8 cellular contexts compared by ENCODE assay signal in genomic region chr11:77993902-77994301, GRCh38. TPM values are rescaled to one million over a fixed set of nuclear protein-coding genes. Genes with fewer than 3 reads are reported as not detected.
DNase-seq lines count a peak whose midpoint lies in the region; ATAC-seq and TF ChIP-seq lines count a peak whose summit lies in the region.

No MANE protein-coding gene starts in this region.

- ATAC-seq in mucosa of descending colon: no peak
- ATAC-seq in HG03469 (IDR thresholded peaks at IDR 0.05; ENCODE audit: unreplicated experiment): no peak
- no peak for ATAC-seq in HG02623 (IDR thresholded peaks at IDR 0.05; ENCODE audit: unreplicated experiment)

- no peak for DNase-seq in breast epithelium (ENCODE audit: low spot score in 2 of 2)
- DNase-seq in mucosa of descending colon: peak in 1 of 3 donors; percentile 6
- no peak for DNase-seq in HPDE6-E6E7 (ENCODE audit: extremely low spot score)
- no peak for DNase-seq in cerebellar nuclear complex (lab: John Stamatoyannopoulos, UW)

- intact Hi-C loops in breast epithelium (cut with DNase I; ENCODE audit: low total_unique reads) (no loop called here), mucosa of descending colon (cut with DNase I, micrococcal nuclease) (no loop called here)

- H3K36me3 ChIP-seq in ACC112 (ENCODE audit: insufficient read depth, low read length) (no peaks in the 10 kb centered on the region), HUES6 (ENCODE audit: control insufficient read depth, insufficient read depth, low read length) (peaks cover 16% of the 10 kb centered on the region), breast epithelium (no peaks in the 10 kb centered on the region), mucosa of descending colon (ENCODE audit: low read depth) (peaks cover 5% of the 10 kb centered on the region)

- peak overlapping the region; percentile 82 for H3K9ac ChIP-seq in HUES6 (ENCODE audit: low read length)

- H3K4me3 ChIP-seq in ACC112 (ENCODE audit: low read depth, low read length): peak overlapping the region; percentile 84
- H3K4me3 ChIP-seq in HUES6 (ENCODE audit: low read depth, low read length): peak overlapping the region; percentile 89
- H3K4me3 ChIP-seq in breast epithelium: peak overlapping the region; percentile 55 to 63 (median 62)
- H3K4me3 ChIP-seq in mucosa of descending colon: peak overlapping the region; percentile 29

- H3K9me3 ChIP-seq in HUES6 (ENCODE audit: control insufficient read depth, insufficient read depth, low read depth, low read length) (no peaks in the 10 kb centered on the region), breast epithelium (no peaks in the 10 kb centered on the region), mucosa of descending colon (no peaks in the 10 kb centered on the region)

- TF ChIP-seq CTCF in breast epithelium (IDR thresholded peaks at IDR 0.05): no peak
- no peak for TF ChIP-seq CTCF in mucosa of descending colon (IDR thresholded peaks at IDR 0.05)

- H3K79me2 ChIP-seq in ACC112 (ENCODE audit: control insufficient read depth, insufficient read depth, low read length, unreplicated experiment): peaks cover 14% of the 10 kb centered on the region

- H3K27me3 ChIP-seq in ACC112 (ENCODE audit: insufficient read depth, low read length): no peaks in the 10 kb centered on the region
- H3K27me3 ChIP-seq in HUES6 (ENCODE audit: control insufficient read depth, insufficient read depth, low read length): no peaks in the 10 kb centered on the region
- no peaks in the 10 kb centered on the region for H3K27me3 ChIP-seq in breast epithelium

- no peak for TF ChIP-seq POLR2A in breast epithelium (IDR thresholded peaks at IDR 0.05)

- 0 out of 2 replicates have a peak overlapping the region, but pooled peaks have one; percentile 61 for H3K27ac ChIP-seq in ACC112 (ENCODE audit: low read depth, low read length)
- H3K27ac ChIP-seq in HUES6 (ENCODE audit: low read depth, low read length): peak overlapping the region; percentile 39; the same call in 1 of the 2 replicates
- H3K27ac ChIP-seq in breast epithelium: peak overlapping the region in 1 of 2 donors; percentile 66

- H2AFZ ChIP-seq in ACC112 (ENCODE audit: low read length, unreplicated experiment): peak overlapping the region; percentile 99

- H3K4me1 ChIP-seq in ACC112 (ENCODE audit: control insufficient read depth, insufficient read depth, low read length, unreplicated experiment) (peaks cover 9% of the 10 kb centered on the region), HUES6 (ENCODE audit: control insufficient read depth, insufficient read depth, low read length) (peaks cover 9% of the 10 kb centered on the region), breast epithelium (peaks cover 0 to 10% of the 10 kb centered on the region in 2 donors), mucosa of descending colon (ENCODE audit: low read depth) (peaks cover 9% of the 10 kb centered on the region)

RNA-seq across cellular contexts. Expression of gene INTS4, which starts 0.6 kb away (rescaled TPM):
- total RNA-seq in breast epithelium (10 to 100 TPM; 34.6 to 58.4 (median 47.5) TPM), mucosa of descending colon (10 to 100 TPM; 22.8 to 31.7 (median 28.3) TPM)

RNA-seq across cellular contexts. Expression of gene KCTD14, which starts 29.2 kb away (rescaled TPM):
- total RNA-seq in breast epithelium (10 to 100 TPM in 1 of 3 donors, 1 to 10 TPM in 1, under 1 TPM in 1; 0.64 to 22.4 (median 7.9) TPM), mucosa of descending colon (10 to 100 TPM in 1 of 3 donors, 1 to 10 TPM in 2; 4.3 to 13.2 (median 9.9) TPM)

Comparison
In these comparisons a context has a peak if more than half of its experiments do, and no peak if none do; other contexts are left out.
1. H3K4me3 ChIP-seq: peak in every context shown above with its lines; median percentile 89 in HUES6; 84 in ACC112; 62 in breast epithelium; 29 in mucosa of descending colon.